In genomic region chr5:176647030-176647869, GRCh38 we compare ENCODE assay signal across 1 cellular context.
A peak's percentile ranks its signal among the peaks of the same experiment; 100 is the strongest.
TF ChIP-seq lines count a peak whose summit lies in the region.

Gene TSPAN17 (plus strand): TSS chr5:176647484. CDS start chr5:176647616, 132 bp downstream.

TF ChIP-seq in A549, 52 proteins besides CTCF, POLR2A, EP300 and RAD21 (continued from another document):
- TF ChIP-seq HMGXB4 (CRISPR knock-in tag; IDR thresholded peaks at IDR 0.05; ENCODE audit: borderline replicate concordance) (no peak), MAFK (IDR thresholded peaks at IDR 0.05; ENCODE audit: partially characterized antibody) (no peak), USF2 (IDR thresholded peaks at IDR 0.05) (no peak), EHMT2 (IDR thresholded peaks at IDR 0.05; ENCODE audit: low read depth) (no peak), HDAC2 (IDR thresholded peaks at IDR 0.05) (no peak), SREBF2 (IDR thresholded peaks at IDR 0.05) (no peak), HES2 (IDR thresholded peaks at IDR 0.05) (no peak), ESRRA (IDR thresholded peaks at IDR 0.05; ENCODE audit: borderline replicate concordance, low read length) (no peak), SMC3 (IDR thresholded peaks at IDR 0.05) (peak; percentile 56; the same call in 2 of the 3 replicates), BHLHE40 (IDR thresholded peaks at IDR 0.05; ENCODE audit: low read depth, low read length) (no peak), CHD2 (IDR thresholded peaks at IDR 0.05; ENCODE audit: low read length, partially characterized antibody) (no peak), GATA3 (IDR thresholded peaks at IDR 0.05; ENCODE audit: borderline replicate concordance) (no peak), TFCP2L1 (CRISPR knock-in tag; IDR thresholded peaks at IDR 0.05) (0 out of 2 replicates have a peak, but pooled peaks have one; percentile 10), FOSB (CRISPR knock-in tag; IDR thresholded peaks at IDR 0.05) (no peak), MAX (IDR thresholded peaks at IDR 0.05) (peak; percentile 61), REST (IDR thresholded peaks at IDR 0.05) (no peak), CEBPB (IDR thresholded peaks at IDR 0.05) (no peak), ELK1 (IDR thresholded peaks at IDR 0.05; ENCODE audit: low read depth, low read length) (no peak), RARB (CRISPR knock-in tag; IDR thresholded peaks at IDR 0.05) (no peak), NPAS2 (CRISPR knock-in tag; IDR thresholded peaks at IDR 0.05; ENCODE audit: borderline replicate concordance) (no peak)
